1 cellular context compared by ENCODE assay signal in genomic region chr16:25256821-25257503, GRCh38.
A peak's percentile ranks its signal among the peaks of the same experiment; 100 is the strongest.
TF ChIP-seq lines count a peak whose summit lies in the region.

No MANE protein-coding gene starts in this region.

TF ChIP-seq in HepG2, 621 proteins besides CTCF, POLR2A, EP300 and RAD21 (continued from another document and continues in another):
- TF ChIP-seq ZNF512B (CRISPR knock-in tag; IDR thresholded peaks at IDR 0.05; ENCODE audit: borderline replicate concordance): 0 out of 2 replicates have a peak, but pooled peaks have one; percentile 33
- no peak for TF ChIP-seq AKAP8 (CRISPR knock-in tag; IDR thresholded peaks at IDR 0.05)
- no peak for TF ChIP-seq NFIB (CRISPR knock-in tag; IDR thresholded peaks at IDR 0.05; ENCODE audit: borderline replicate concordance)
- no peak for TF ChIP-seq ZNF746 (CRISPR knock-in tag; IDR thresholded peaks at IDR 0.05)
- no peak for TF ChIP-seq PRPF4 (IDR thresholded peaks at IDR 0.05; ENCODE audit: low read depth, low read length, poor library complexity, severe bottlenecking)
- no peak for TF ChIP-seq GLMP (CRISPR knock-in tag; IDR thresholded peaks at IDR 0.05; ENCODE audit: borderline replicate concordance)
- no peak; the same call in 1 of the 2 replicates for TF ChIP-seq KAT8 (CRISPR knock-in tag; IDR thresholded peaks at IDR 0.05)
- no peak for TF ChIP-seq SRSF9 (IDR thresholded peaks at IDR 0.05; ENCODE audit: borderline replicate concordance, insufficient read depth, low read depth, low read length, poor library complexity, severe bottlenecking)
- TF ChIP-seq E2F5 (CRISPR knock-in tag; conservative IDR thresholded peaks at IDR 0.05): no peak
- TF ChIP-seq KDM2A (CRISPR knock-in tag; IDR thresholded peaks at IDR 0.05; ENCODE audit: borderline replicate concordance, low read depth): peak; percentile 25; the same call in 1 of the 2 replicates
- no peak for TF ChIP-seq FOSL2 (CRISPR knock-in tag; IDR thresholded peaks at IDR 0.05)
- no peak for TF ChIP-seq ZNF75D (CRISPR knock-in tag; IDR thresholded peaks at IDR 0.05; ENCODE audit: borderline replicate concordance)
- TF ChIP-seq MXI1 (IDR thresholded peaks at IDR 0.05; ENCODE audit: borderline replicate concordance, low read depth, low read length): no peak
- TF ChIP-seq NR1H2 (CRISPR knock-in tag; IDR thresholded peaks at IDR 0.05; ENCODE audit: borderline replicate concordance, low read depth): no peak
- TF ChIP-seq ZFP36L1 (CRISPR knock-in tag; IDR thresholded peaks at IDR 0.05): no peak
- TF ChIP-seq, protein P1, sequence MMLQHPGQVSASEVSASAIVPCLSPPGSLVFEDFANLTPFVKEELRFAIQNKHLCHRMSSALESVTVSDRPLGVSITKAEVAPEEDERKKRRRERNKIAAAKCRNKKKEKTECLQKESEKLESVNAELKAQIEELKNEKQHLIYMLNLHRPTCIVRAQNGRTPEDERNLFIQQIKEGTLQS (CRISPR knock-in tag; IDR thresholded peaks at IDR 0.05): no peak
- no peak for TF ChIP-seq PBX3 (CRISPR knock-in tag; IDR thresholded peaks at IDR 0.05; ENCODE audit: borderline replicate concordance)
- no peak for TF ChIP-seq ZNF292 (CRISPR knock-in tag; IDR thresholded peaks at IDR 0.05; ENCODE audit: borderline replicate concordance, low read depth)
- TF ChIP-seq POLR2AphosphoS5 (IDR thresholded peaks at IDR 0.05; ENCODE audit: low read depth, low read length): no peak
- TF ChIP-seq ZFP62 (CRISPR knock-in tag; IDR thresholded peaks at IDR 0.05): no peak
- TF ChIP-seq TEAD3 (CRISPR knock-in tag; optimal IDR thresholded peaks at IDR 0.05; ENCODE audit: borderline replicate concordance): no peak
- no peak for TF ChIP-seq NFKBIZ (CRISPR knock-in tag; IDR thresholded peaks at IDR 0.05)
- no peak for TF ChIP-seq ARNT2 (CRISPR knock-in tag; IDR thresholded peaks at IDR 0.05; ENCODE audit: low read depth)
- TF ChIP-seq ZNF782 (CRISPR knock-in tag; IDR thresholded peaks at IDR 0.05; ENCODE audit: borderline replicate concordance): no peak
- TF ChIP-seq ZFP82 (CRISPR knock-in tag; IDR thresholded peaks at IDR 0.05; ENCODE audit: borderline replicate concordance): no peak
- TF ChIP-seq, protein P2, sequence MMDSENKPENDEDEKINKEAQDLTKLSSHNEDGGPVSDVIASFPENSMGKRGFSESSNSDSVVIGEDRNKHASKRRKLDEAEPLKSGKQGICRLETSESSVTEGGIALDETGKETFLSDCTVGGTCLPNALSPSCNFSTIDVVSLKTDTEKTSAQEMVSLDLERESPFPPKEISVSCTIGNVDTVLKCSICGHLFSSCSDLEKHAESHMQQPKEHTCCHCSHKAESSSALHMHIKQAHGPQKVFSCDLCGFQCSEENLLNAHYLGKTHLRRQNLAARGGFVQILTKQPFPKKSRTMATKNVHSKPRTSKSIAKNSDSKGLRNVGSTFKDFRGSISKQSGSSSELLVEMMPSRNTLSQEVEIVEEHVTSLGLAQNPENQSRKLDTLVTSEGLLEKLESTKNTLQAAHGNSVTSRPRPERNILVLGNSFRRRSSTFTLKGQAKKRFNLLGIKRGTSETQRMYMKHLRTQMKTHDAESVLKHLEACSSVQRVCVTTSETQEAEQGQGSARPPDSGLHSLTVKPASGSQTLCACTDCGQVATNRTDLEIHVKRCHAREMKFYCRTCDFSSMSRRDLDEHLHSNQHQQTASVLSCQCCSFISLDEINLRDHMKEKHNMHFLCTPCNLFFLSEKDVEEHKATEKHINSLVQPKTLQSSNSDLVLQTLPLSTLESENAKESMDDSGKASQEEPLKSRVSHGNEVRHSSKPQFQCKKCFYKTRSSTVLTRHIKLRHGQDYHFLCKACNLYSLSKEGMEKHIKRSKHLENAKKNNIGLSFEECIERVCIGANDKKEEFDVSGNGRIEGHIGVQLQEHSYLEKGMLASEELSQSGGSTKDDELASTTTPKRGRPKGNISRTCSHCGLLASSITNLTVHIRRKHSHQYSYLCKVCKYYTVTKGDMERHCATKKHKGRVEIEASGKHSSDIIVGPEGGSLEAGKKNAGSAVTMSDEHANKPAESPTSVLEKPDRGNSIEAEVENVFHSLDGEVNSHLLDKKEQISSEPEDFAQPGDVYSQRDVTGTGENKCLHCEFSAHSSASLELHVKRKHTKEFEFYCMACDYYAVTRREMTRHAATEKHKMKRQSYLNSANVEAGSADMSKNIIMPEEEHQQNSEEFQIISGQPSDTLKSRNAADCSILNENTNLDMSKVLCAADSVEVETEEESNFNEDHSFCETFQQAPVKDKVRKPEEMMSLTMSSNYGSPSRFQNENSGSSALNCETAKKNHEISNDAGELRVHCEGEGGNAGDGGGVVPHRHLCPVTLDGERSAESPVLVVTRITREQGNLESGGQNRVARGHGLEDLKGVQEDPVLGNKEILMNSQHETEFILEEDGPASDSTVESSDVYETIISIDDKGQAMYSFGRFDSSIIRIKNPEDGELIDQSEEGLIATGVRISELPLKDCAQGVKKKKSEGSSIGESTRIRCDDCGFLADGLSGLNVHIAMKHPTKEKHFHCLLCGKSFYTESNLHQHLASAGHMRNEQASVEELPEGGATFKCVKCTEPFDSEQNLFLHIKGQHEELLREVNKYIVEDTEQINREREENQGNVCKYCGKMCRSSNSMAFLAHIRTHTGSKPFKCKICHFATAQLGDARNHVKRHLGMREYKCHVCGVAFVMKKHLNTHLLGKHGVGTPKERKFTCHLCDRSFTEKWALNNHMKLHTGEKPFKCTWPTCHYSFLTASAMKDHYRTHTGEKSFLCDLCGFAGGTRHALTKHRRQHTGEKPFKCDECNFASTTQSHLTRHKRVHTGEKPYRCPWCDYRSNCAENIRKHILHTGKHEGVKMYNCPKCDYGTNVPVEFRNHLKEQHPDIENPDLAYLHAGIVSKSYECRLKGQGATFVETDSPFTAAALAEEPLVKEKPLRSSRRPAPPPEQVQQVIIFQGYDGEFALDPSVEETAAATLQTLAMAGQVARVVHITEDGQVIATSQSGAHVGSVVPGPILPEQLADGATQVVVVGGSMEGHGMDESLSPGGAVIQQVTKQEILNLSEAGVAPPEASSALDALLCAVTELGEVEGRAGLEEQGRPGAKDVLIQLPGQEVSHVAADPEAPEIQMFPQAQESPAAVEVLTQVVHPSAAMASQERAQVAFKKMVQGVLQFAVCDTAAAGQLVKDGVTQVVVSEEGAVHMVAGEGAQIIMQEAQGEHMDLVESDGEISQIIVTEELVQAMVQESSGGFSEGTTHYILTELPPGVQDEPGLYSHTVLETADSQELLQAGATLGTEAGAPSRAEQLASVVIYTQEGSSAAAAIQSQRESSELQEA (CRISPR knock-in tag; IDR thresholded peaks at IDR 0.05; ENCODE audit: not compliant biosample characterization): peak; percentile 5
- TF ChIP-seq TCF7L2 (IDR thresholded peaks at IDR 0.05; ENCODE audit: low read depth, low read length): no peak
- 0 out of 2 replicates have a peak, but pooled peaks have one; percentile 52 for TF ChIP-seq ZKSCAN8 (CRISPR knock-in tag; IDR thresholded peaks at IDR 0.05; ENCODE audit: borderline replicate concordance)
- no peak for TF ChIP-seq ZNF83 (CRISPR knock-in tag; IDR thresholded peaks at IDR 0.05; ENCODE audit: borderline replicate concordance)
- TF ChIP-seq TSC22D2 (CRISPR knock-in tag; IDR thresholded peaks at IDR 0.05; ENCODE audit: borderline replicate concordance): no peak; the same call in 1 of the 2 replicates
- TF ChIP-seq STAT5B (CRISPR knock-in tag; IDR thresholded peaks at IDR 0.05): no peak
- TF ChIP-seq ZNF317 (CRISPR knock-in tag; IDR thresholded peaks at IDR 0.05): 0 out of 2 replicates have a peak, but pooled peaks have one; percentile 34
- no peak for TF ChIP-seq HMG20A (CRISPR knock-in tag; IDR thresholded peaks at IDR 0.05; ENCODE audit: borderline replicate concordance)
- no peak for TF ChIP-seq HNRNPLL (IDR thresholded peaks at IDR 0.05; ENCODE audit: low read depth, low read length, poor library complexity, severe bottlenecking)
- TF ChIP-seq HDAC2 (CRISPR knock-in tag; IDR thresholded peaks at IDR 0.05): no peak
- TF ChIP-seq ZKSCAN1 (IDR thresholded peaks at IDR 0.05; ENCODE audit: low read length): no peak
- no peak for TF ChIP-seq ZNF326 (CRISPR knock-in tag; IDR thresholded peaks at IDR 0.05; ENCODE audit: borderline replicate concordance)
- no peak for TF ChIP-seq ZNF703 (CRISPR knock-in tag; IDR thresholded peaks at IDR 0.05; ENCODE audit: borderline replicate concordance)
- TF ChIP-seq MAFF (IDR thresholded peaks at IDR 0.05; ENCODE audit: low read depth, low read length): no peak
- TF ChIP-seq PCBP1 (IDR thresholded peaks at IDR 0.05; ENCODE audit: borderline replicate concordance, low read depth, low read length): no peak
- TF ChIP-seq ZFAT (CRISPR knock-in tag; conservative IDR thresholded peaks at IDR 0.05): no peak
- TF ChIP-seq ZNF235 (CRISPR knock-in tag; IDR thresholded peaks at IDR 0.05; ENCODE audit: borderline replicate concordance): no peak
- no peak for TF ChIP-seq SNAPC2 (CRISPR knock-in tag; IDR thresholded peaks at IDR 0.05)
- no peak; the same call in 1 of the 2 replicates for TF ChIP-seq HDAC1 (CRISPR knock-in tag; IDR thresholded peaks at IDR 0.05)
- no peak for TF ChIP-seq ZNF619 (CRISPR knock-in tag; IDR thresholded peaks at IDR 0.05)
- TF ChIP-seq ZNF543 (CRISPR knock-in tag; IDR thresholded peaks at IDR 0.05): no peak; the same call in 1 of the 2 replicates
- TF ChIP-seq, protein P3, sequence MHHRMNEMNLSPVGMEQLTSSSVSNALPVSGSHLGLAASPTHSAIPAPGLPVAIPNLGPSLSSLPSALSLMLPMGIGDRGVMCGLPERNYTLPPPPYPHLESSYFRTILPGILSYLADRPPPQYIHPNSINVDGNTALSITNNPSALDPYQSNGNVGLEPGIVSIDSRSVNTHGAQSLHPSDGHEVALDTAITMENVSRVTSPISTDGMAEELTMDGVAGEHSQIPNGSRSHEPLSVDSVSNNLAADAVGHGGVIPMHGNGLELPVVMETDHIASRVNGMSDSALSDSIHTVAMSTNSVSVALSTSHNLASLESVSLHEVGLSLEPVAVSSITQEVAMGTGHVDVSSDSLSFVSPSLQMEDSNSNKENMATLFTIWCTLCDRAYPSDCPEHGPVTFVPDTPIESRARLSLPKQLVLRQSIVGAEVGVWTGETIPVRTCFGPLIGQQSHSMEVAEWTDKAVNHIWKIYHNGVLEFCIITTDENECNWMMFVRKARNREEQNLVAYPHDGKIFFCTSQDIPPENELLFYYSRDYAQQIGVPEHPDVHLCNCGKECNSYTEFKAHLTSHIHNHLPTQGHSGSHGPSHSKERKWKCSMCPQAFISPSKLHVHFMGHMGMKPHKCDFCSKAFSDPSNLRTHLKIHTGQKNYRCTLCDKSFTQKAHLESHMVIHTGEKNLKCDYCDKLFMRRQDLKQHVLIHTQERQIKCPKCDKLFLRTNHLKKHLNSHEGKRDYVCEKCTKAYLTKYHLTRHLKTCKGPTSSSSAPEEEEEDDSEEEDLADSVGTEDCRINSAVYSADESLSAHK (CRISPR knock-in tag; IDR thresholded peaks at IDR 0.05; ENCODE audit: borderline replicate concordance): no peak
- no peak; the same call in 1 of the 2 replicates for TF ChIP-seq HMG20B (CRISPR knock-in tag; conservative IDR thresholded peaks at IDR 0.05)
- peak; percentile 35; the same call in 1 of the 2 replicates for TF ChIP-seq GZF1 (CRISPR knock-in tag; IDR thresholded peaks at IDR 0.05)
